Comparison of ENCODE assay signal across 21 cellular contexts in the genomic region with DNA sequence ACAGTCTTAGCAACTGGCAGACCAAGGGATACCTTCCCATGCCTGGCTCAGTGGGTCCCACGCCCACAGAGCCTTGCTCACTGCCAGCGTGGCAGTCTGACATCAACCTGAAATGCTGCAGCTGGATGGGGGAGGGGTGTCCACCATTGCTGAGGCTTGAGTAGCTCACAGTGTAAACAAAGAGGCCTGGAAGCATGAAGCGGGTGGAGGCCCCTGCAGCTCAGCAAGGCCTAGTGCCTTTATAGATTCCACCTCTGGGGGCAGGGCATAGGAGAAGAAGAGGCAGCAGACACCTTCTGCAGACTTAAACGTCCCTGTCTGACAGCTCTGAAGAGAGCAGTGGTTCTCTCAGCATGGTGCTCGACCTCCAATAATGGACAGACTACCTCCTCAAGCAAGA.
A peak's percentile ranks its signal among the peaks of the same experiment; 100 is the strongest.
DNase-seq lines count a peak whose midpoint lies in the region; TF ChIP-seq lines count a peak whose summit lies in the region.
"Had no signal": no experiment of that assay in that cellular context is flagged by ENCODE, and none has a peak within 500 bp of the region (broad histone marks: within the 10 kb centered on the region; RNA-seq: fewer than 3 reads in every experiment).

No MANE protein-coding gene starts in this region.

- H3K9me3 ChIP-seq in WERI-Rb-1 (ENCODE audit: severe bottlenecking): no peaks in the 10 kb centered on the region
- H3K9me3 ChIP-seq in thyroid gland: no peaks in the 10 kb centered on the region
- H3K9me3 ChIP-seq: esophagus muscularis mucosa, gastrocnemius medialis, suprapubic skin had no signal

- intact Hi-C loops in thyroid gland (cut with DNase I): no loop called here

- peaks cover 0 to 5% of the 10 kb centered on the region in 2 donors for H3K4me1 ChIP-seq in thyroid gland
- H3K4me1 ChIP-seq: esophagus muscularis mucosa, gastrocnemius medialis, suprapubic skin had no signal

- H3K36me3 ChIP-seq in WERI-Rb-1 (no peaks in the 10 kb centered on the region), thyroid gland (no peaks in the 10 kb centered on the region)
- H3K36me3 ChIP-seq: esophagus muscularis mucosa, gastrocnemius medialis, suprapubic skin had no signal

- H3K27me3 ChIP-seq in WERI-Rb-1 (ENCODE audit: insufficient read depth, low read depth, severe bottlenecking) (no peaks in the 10 kb centered on the region), thyroid gland (no peaks in the 10 kb centered on the region)
- H3K27me3 ChIP-seq: esophagus muscularis mucosa, gastrocnemius medialis, suprapubic skin had no signal

- H3K4me3 ChIP-seq in WERI-Rb-1 (ENCODE audit: low read depth, low read length): no peak overlapping the region
- H3K4me3 ChIP-seq in thyroid gland (replicated peaks in 1 of 3): no peak overlapping the region
- H3K4me3 ChIP-seq in foreskin fibroblast (ENCODE audit: low read depth in 1 of 2, low read length in 2 of 2): no peak overlapping the region
- H3K4me3 ChIP-seq: esophagus muscularis mucosa, gastrocnemius medialis, suprapubic skin had no signal

- DNase-seq in HT1080 (ENCODE audit: low read depth): peak; percentile 15
- DNase-seq in WERI-Rb-1: peak; percentile 25
- DNase-seq in iPS-NIHi11 (ENCODE audit: low spot score): peak; percentile 29
- DNase-seq in thyroid gland: peak; percentile 46 to 61
- no peak for DNase-seq in DMS153 treated with DMSO at 0.1 percent for 48 hours (lab: John Stamatoyannopoulos, UW; ENCODE audit: unreplicated experiment)
- no peak for DNase-seq in foreskin fibroblast
- DNase-seq in hypothalamus (lab: John Stamatoyannopoulos, UW): no peak
- DNase-seq: activated CD8-positive, alpha-beta memory T cell treated with anti-CD3 and anti-CD28 coated beads for 24 hours; activated naive CD4-positive, alpha-beta T cell treated with anti-CD3 and anti-CD28 coated beads, Interleukin-2, amount 10 ng/mL, durations not matched to agents 7 days and 5 days; activated T-cell treated with anti-CD3 and anti-CD28 coated beads, Interleukin-2, amount 50 U/mL, for 4 hours; caudate nucleus; DMS153; gastrocnemius medialis; HCEC 1CT; KBM-7; left cardiac atrium; natural killer cell; NCI-H187; NCI-H748 treated with DMSO at 0.1 percent for 48 hours had no signal

- no peak overlapping the region for H3K27ac ChIP-seq in WERI-Rb-1
- H3K27ac ChIP-seq in thyroid gland: no peak overlapping the region
- H3K27ac ChIP-seq: esophagus muscularis mucosa, gastrocnemius medialis, suprapubic skin had no signal

- TF ChIP-seq POLR2A in thyroid gland (IDR thresholded peaks at IDR 0.05): no peak

- WGBS in thyroid gland, 2 donors: 25 to 27% methylated on average over 3 to 5 of the region's 5 CpGs

- TF ChIP-seq CTCF in WERI-Rb-1 (IDR thresholded peaks at IDR 0.05; ENCODE audit: low read depth, low read length) (no peak), thyroid gland (IDR thresholded peaks at IDR 0.05) (no peak), foreskin fibroblast (IDR thresholded peaks at IDR 0.05; ENCODE audit: low read depth, low read length) (no peak)

Comparison
In these comparisons a context has a peak if more than half of its experiments do, and no peak if none do; other contexts are left out.
1. DNase-seq: peak in HT1080 (single experiment), WERI-Rb-1 (single experiment), iPS-NIHi11 (single experiment) and thyroid gland (2 of 2); none in DMS153 treated with DMSO at 0.1 percent for 48 hours (single experiment), foreskin fibroblast (0 of 2) and hypothalamus (0 of 51).